17 cellular contexts compared by ENCODE assay signal in genomic region chr2:165141601-165142000, GRCh38.
DNase-seq lines count a peak whose midpoint lies in the region; ATAC-seq, FAIRE-seq and TF ChIP-seq lines count a peak whose summit lies in the region.
"Had no signal": no experiment of that assay in that cellular context is flagged by ENCODE, and none has a peak within 500 bp of the region (broad histone marks: within the 10 kb centered on the region; RNA-seq: fewer than 3 reads in every experiment).

No MANE protein-coding gene starts in this region.

- no peaks in the 10 kb centered on the region for H3K9me3 ChIP-seq in BE2C
- H3K9me3 ChIP-seq: BLaER1 treated with 17β-estradiol and CSF1 and Interleukin-3, amounts not matched to agents 10 nM and 100 nM; Peyer's patch had no signal

- no peaks in the 10 kb centered on the region for H3K4me1 Mint-ChIP-seq in HFFc6 (ENCODE audit: low read depth)
- H3K4me1 Mint-ChIP-seq: central memory CD8-positive, alpha-beta T cell had no signal

- ATAC-seq in HG02798 (IDR thresholded peaks at IDR 0.05; ENCODE audit: poor library complexity, unreplicated experiment) = no peak
- ATAC-seq in HG02852 (IDR thresholded peaks at IDR 0.05; ENCODE audit: unreplicated experiment) = no peak
- no peak for ATAC-seq in GM19467 (IDR thresholded peaks at IDR 0.05; ENCODE audit: unreplicated experiment)
- ATAC-seq: stimulated activated naive B cell treated with anti-CD40 and anti-IgM and Interleukin-4, amounts not matched to agents 10 μg/mL and 1 μg/mL and 100 μg/mL, for 72 hours had no signal

- TF ChIP-seq CTCF in BE2C (IDR thresholded peaks at IDR 0.05; ENCODE audit: low read depth, low read length) (peak; percentile 26), HFFc6 (IDR thresholded peaks at IDR 0.05) (peak; percentile 70), VCaP (conservative IDR thresholded peaks at IDR 0.05) (peak; percentile 47)

- no peak overlapping the region for H3K27ac Mint-ChIP-seq in HFFc6
- H3K27ac Mint-ChIP-seq: activated CD4-positive, alpha-beta memory T cell treated with anti-CD3 and anti-CD28 coated beads for 36 hours; stimulated activated naive B cell treated with anti-CD40 and anti-IgM and Interleukin-4, amounts not matched to agents 10 μg/mL and 1 μg/mL and 100 μg/mL, for 72 hours had no signal

- H3K4me3 Mint-ChIP-seq in HFFc6 = no peak overlapping the region
- H3K4me3 Mint-ChIP-seq: activated CD4-positive, alpha-beta memory T cell treated with anti-CD3 and anti-CD28 coated beads for 36 hours; central memory CD8-positive, alpha-beta T cell; stimulated activated naive B cell treated with anti-CD40 and anti-IgM and Interleukin-4, amounts not matched to agents 10 μg/mL and 1 μg/mL and 100 μg/mL, for 72 hours had no signal

- no peak overlapping the region for H3K4me3 ChIP-seq in BE2C (ENCODE audit: low read depth, low read length)
- H3K4me3 ChIP-seq: BLaER1 treated with 17β-estradiol and CSF1 and Interleukin-3, amounts not matched to agents 10 nM and 100 nM; Peyer's patch had no signal

- no peaks in the 10 kb centered on the region for H3K27me3 ChIP-seq in BE2C
- H3K27me3 ChIP-seq: BLaER1 treated with 17β-estradiol and CSF1 and Interleukin-3, amounts not matched to agents 10 nM and 100 nM; Peyer's patch had no signal

- no peaks in the 10 kb centered on the region for H3K4me1 ChIP-seq in BE2C
- H3K4me1 ChIP-seq: Peyer's patch had no signal

- no peaks in the 10 kb centered on the region for H3K36me3 Mint-ChIP-seq in HFFc6 (ENCODE audit: low read depth)
- H3K36me3 Mint-ChIP-seq: activated CD4-positive, alpha-beta memory T cell treated with anti-CD3 and anti-CD28 coated beads for 36 hours had no signal

- no peaks in the 10 kb centered on the region; the same call in 1 of the 2 replicates for H3K27me3 Mint-ChIP-seq in HFFc6 (ENCODE audit: insufficient read depth)
- H3K27me3 Mint-ChIP-seq: activated CD4-positive, alpha-beta memory T cell treated with anti-CD3 and anti-CD28 coated beads for 36 hours; central memory CD8-positive, alpha-beta T cell; stimulated activated naive B cell treated with anti-CD40 and anti-IgM and Interleukin-4, amounts not matched to agents 10 μg/mL and 1 μg/mL and 100 μg/mL, for 72 hours had no signal

- DNase-seq in BE2C (no peak), HFFc6 (no peak), frontal cortex (ENCODE audit: low spot score in 2 of 2) (no peak)
- DNase-seq: activated CD4-positive, alpha-beta memory T cell treated with anti-CD3 and anti-CD28 coated beads for 36 hours; activated effector memory CD4-positive, alpha-beta T cell treated with Interleukin-2 at 50 U/mL for 16 hours; NCI-H2227 treated with DMSO at 0.1 percent for 48 hours; Peyer's patch; stimulated activated CD4-positive, alpha-beta T cell treated with anti-CD3 and anti-CD28 coated beads, Interleukin-4, amount 100 ng/mL, for 1 hour; stimulated activated naive B cell treated with anti-CD40 and anti-IgM and Interleukin-4, amounts not matched to agents 10 μg/mL and 1 μg/mL and 100 μg/mL, for 72 hours; T1000 had no signal

- FAIRE-seq in islet of Langerhans (lab: Jason Lieb, UNC) (peak; percentile 58), frontal cortex (lab: Jason Lieb, UNC) (no peak)

- no peaks in the 10 kb centered on the region for H3K36me3 ChIP-seq in BE2C
- H3K36me3 ChIP-seq: BLaER1 treated with 17β-estradiol and CSF1 and Interleukin-3, amounts not matched to agents 10 nM and 100 nM; Peyer's patch had no signal

- H3K9me3 Mint-ChIP-seq in HFFc6 = no peaks in the 10 kb centered on the region
- H3K9me3 Mint-ChIP-seq: activated CD4-positive, alpha-beta memory T cell treated with anti-CD3 and anti-CD28 coated beads for 36 hours had no signal

- no peak overlapping the region for H3K27ac ChIP-seq in VCaP
- H3K27ac ChIP-seq: BLaER1 treated with 17β-estradiol and CSF1 and Interleukin-3, amounts not matched to agents 10 nM and 100 nM; Peyer's patch had no signal
